ENCODE assay signal across 19 cellular contexts in genomic region chr2:20362701-20363435, GRCh38.
"Had no signal": no experiment of that assay in that cellular context is flagged by ENCODE, and none has a peak within 500 bp of the region (broad histone marks: within the 10 kb centered on the region; RNA-seq: fewer than 3 reads in every experiment).

No MANE protein-coding gene starts in this region.

- H3K9me3 ChIP-seq: lower lobe of right lung, psoas muscle, right lobe of liver, suprapubic skin, thyroid gland, upper lobe of right lung, vagina had no signal

- H3K36me3 ChIP-seq: heart right ventricle, left ventricle myocardium inferior, lower lobe of right lung, right lobe of liver, suprapubic skin, thyroid gland, upper lobe of right lung, vagina had no signal

- H3K4me1 ChIP-seq: left ventricle myocardium inferior, psoas muscle, right lobe of liver, thyroid gland, vagina had no signal

- ATAC-seq: heart right ventricle; left cardiac atrium; lower lobe of right lung; naive thymus-derived CD4-positive, alpha-beta T cell; psoas muscle; stimulated activated effector memory CD8-positive, alpha-beta T cell treated with anti-CD3 and anti-CD28 coated beads, Interleukin-12 subunit alpha, Interleukin-12 subunit beta, amount 100 ng/mL, for 72 hours; stimulated activated naive CD8-positive, alpha-beta T cell treated with anti-CD3 and anti-CD28 coated beads, Interleukin-15, Interleukin-2, amounts not matched to agents 100 U/mL and 50 U/mL, for 24 hours; upper lobe of right lung had no signal

- H3K27me3 ChIP-seq: right lobe of liver, suprapubic skin, thyroid gland, upper lobe of right lung, vagina had no signal

- H3K27ac ChIP-seq: left ventricle myocardium inferior, lower lobe of right lung, psoas muscle, right lobe of liver, suprapubic skin, thyroid gland, upper lobe of right lung, vagina had no signal

- H3K4me3 ChIP-seq: heart right ventricle, left ventricle myocardium inferior, lower lobe of right lung, psoas muscle, right lobe of liver, suprapubic skin, thyroid gland, upper lobe of right lung, vagina had no signal

- DNase-seq: heart right ventricle; hypothalamus; left cardiac atrium; left ventricle myocardium inferior; lower lobe of right lung; mesenchymal stem cell; naive thymus-derived CD4-positive, alpha-beta T cell; nephron progenitor cell; psoas muscle; retina; right lobe of liver; stimulated activated CD4-positive, alpha-beta T cell treated with anti-CD3 and anti-CD28 coated beads, Interleukin-4, amount 100 ng/mL, for 1 hour; stimulated activated CD8-positive, alpha-beta memory T cell treated with anti-CD3 and anti-CD28 coated beads, Interleukin-4, amount 100 ng/mL, for 48 hours; stimulated activated naive CD8-positive, alpha-beta T cell treated with anti-CD3 and anti-CD28 coated beads, Interleukin-15, Interleukin-2, amounts not matched to agents 100 U/mL and 50 U/mL, for 24 hours; thyroid gland; upper lobe of right lung had no signal
